8 cellular contexts compared by ENCODE assay signal in genomic region chr9:131656356-131657030, GRCh38.
DNase-seq lines count a peak whose midpoint lies in the region; ATAC-seq, FAIRE-seq and TF ChIP-seq lines count a peak whose summit lies in the region.

No MANE protein-coding gene starts in this region.

- H3K4me2 ChIP-seq in K562 (ENCODE audit: insufficient read depth, low read length): no peak overlapping the region

- H3K4me1 ChIP-seq in K562 (replicated peaks in 1 of 2; ENCODE audit: control insufficient read depth in 2 of 2, insufficient read depth in 2 of 2, low read length in 2 of 2) (peaks cover 0 to 5% of the 10 kb centered on the region in 2 experiments; a peak in 2 of 5 replicates), lung (ENCODE audit: control insufficient read depth in 2 of 2, insufficient read depth in 2 of 2, low read length in 2 of 2) (peaks cover 26 to 34% of the 10 kb centered on the region in 2 donors)

- peak; percentile 28 for TF ChIP-seq POLR2A in GM18526 (IDR thresholded peaks at IDR 0.05; ENCODE audit: extremely low read depth, insufficient read length)
- no peak for TF ChIP-seq POLR2A in K562 (conservative IDR thresholded peaks at IDR 0.05)

- H3K4me1 Mint-ChIP-seq in stimulated activated naive CD8-positive, alpha-beta T cell treated with anti-CD3 and anti-CD28 coated beads, Interleukin-15, amount 100 ng/mL, for 72 hours: peaks cover 90% of the 10 kb centered on the region

- H4K20me1 ChIP-seq in K562 (replicated peaks; ENCODE audit: control insufficient read depth, insufficient read depth, low read length): peaks cover 4% of the 10 kb centered on the region; the same call in 1 of the 2 replicates

- CTCF ChIA-PET in K562 (lab: Yijun Ruan, JAX; ENCODE audit: low intra/inter-chr PET ratio): no interaction called here

- no peaks in the 10 kb centered on the region for H3K27me3 ChIP-seq in K562 (ENCODE audit: control insufficient read depth in 2 of 2, insufficient read depth in 2 of 2, low read length in 2 of 2)
- H3K27me3 ChIP-seq in lung (ENCODE audit: control insufficient read depth, insufficient read depth): no peaks in the 10 kb centered on the region

- H3K9me1 ChIP-seq in K562 (ENCODE audit: control insufficient read depth, insufficient read depth, low read length): no peaks in the 10 kb centered on the region

- FAIRE-seq in K562 (lab: Jason Lieb, UNC): no peak

- in situ Hi-C loops in K562 (cut with MboI): no loop called here

- no peak overlapping the region for H3K9ac ChIP-seq in K562 (ENCODE audit: insufficient read depth in 1 of 2, low read depth in 2 of 2, low read length in 2 of 2)

- DNase-seq in T follicular helper cell (ENCODE audit: low read depth): peak; percentile 62
- no peak for DNase-seq in K562 (ENCODE audit: extremely low read depth in 1 of 4, low spot score in 3 of 4)
- peak; percentile 81 for DNase-seq in lung (ENCODE audit: low spot score)
- peak; percentile 43 to 71 for DNase-seq in stimulated activated naive CD8-positive, alpha-beta T cell treated with anti-CD3 and anti-CD28 coated beads, Interleukin-15, amount 100 ng/mL, for 72 hours
- DNase-seq in inferior parietal cortex (ENCODE audit: extremely low spot score): no peak
- no peak for DNase-seq in foreskin fibroblast

- H3K27ac ChIP-seq in K562 (ENCODE audit: extremely low read depth, low read depth, low read length) (no peak overlapping the region; the same call in 2 of the 3 replicates), lung (ENCODE audit: low read depth in 1 of 2, low read length in 1 of 2) (peak overlapping the region; percentile 66 to 90)

- no peak overlapping the region for H2AFZ ChIP-seq in K562 (ENCODE audit: low read depth, low read length)

- H3K79me2 ChIP-seq in K562 (ENCODE audit: control insufficient read depth, insufficient read depth, low read length): peaks cover 8% of the 10 kb centered on the region; the same call in 1 of the 3 replicates

- H3K4me3 ChIP-seq in K562: no peak overlapping the region
- no peak overlapping the region for H3K4me3 ChIP-seq in lung
- H3K4me3 ChIP-seq in foreskin fibroblast (ENCODE audit: low read depth in 1 of 2, low read length in 2 of 2): no peak overlapping the region

- intact Hi-C loops in K562 (cut with micrococcal nuclease): no loop called here

- no peaks in the 10 kb centered on the region for H3K9me3 ChIP-seq in K562 (replicated peaks; ENCODE audit: control insufficient read depth, insufficient read depth, low read depth, low read length)
- no peaks in the 10 kb centered on the region for H3K9me3 ChIP-seq in lung (ENCODE audit: control insufficient read depth in 2 of 2, insufficient read depth in 1 of 2, low read length in 1 of 2)

- no peaks in the 10 kb centered on the region for H3K27me3 Mint-ChIP-seq in stimulated activated naive CD8-positive, alpha-beta T cell treated with anti-CD3 and anti-CD28 coated beads, Interleukin-15, amount 100 ng/mL, for 72 hours

- POLR2A ChIA-PET in K562 (lab: Yijun Ruan, JAX): no interaction called here

- 54% methylated on average over 9 of the region's 9 CpGs for WGBS in K562 (ENCODE audit: insufficient coverage, low coverage, missing lambda C conversion rate)
- 21 to 44% methylated on average over 9 of the region's 9 CpGs for WGBS in lung, 2 donors

- no TSS peak for BruUV-seq in K562 (replicated peaks; lab: Mats Ljungman, UMichigan)

- H3K27ac Mint-ChIP-seq in stimulated activated naive CD8-positive, alpha-beta T cell treated with anti-CD3 and anti-CD28 coated beads, Interleukin-15, amount 100 ng/mL, for 72 hours: peak overlapping the region; percentile 65 to 72

- no peak for TF ChIP-seq EP300 in K562 (IDR thresholded peaks at IDR 0.05; ENCODE audit: low read length)

- peak; percentile 78 for ATAC-seq in HG02981 (IDR thresholded peaks at IDR 0.05; ENCODE audit: unreplicated experiment)
- ATAC-seq in K562: peak; percentile 47; the same call in 1 of the 3 replicates
- peak; percentile 64 for ATAC-seq in lung (ENCODE audit: insufficient read depth, low FRiP score)
- peak; percentile 88 for ATAC-seq in stimulated activated naive CD8-positive, alpha-beta T cell treated with anti-CD3 and anti-CD28 coated beads, Interleukin-15, amount 100 ng/mL, for 72 hours

- H3K9me3 Mint-ChIP-seq in stimulated activated naive CD8-positive, alpha-beta T cell treated with anti-CD3 and anti-CD28 coated beads, Interleukin-15, amount 100 ng/mL, for 72 hours: no peaks in the 10 kb centered on the region

- H3K4me3 Mint-ChIP-seq in stimulated activated naive CD8-positive, alpha-beta T cell treated with anti-CD3 and anti-CD28 coated beads, Interleukin-15, amount 100 ng/mL, for 72 hours: peak overlapping the region; percentile 52 to 66

- TF ChIP-seq CTCF in K562 (IDR thresholded peaks at IDR 0.05 in 2 of 3, conservative IDR thresholded peaks at IDR 0.05 in 1 of 3; ENCODE audit: insufficient read depth in 2 of 3, low read depth in 1 of 3, low read length in 3 of 3) (no peak), lung (IDR thresholded peaks at IDR 0.05; ENCODE audit: control extremely low read depth, extremely low read depth) (no peak), foreskin fibroblast (IDR thresholded peaks at IDR 0.05; ENCODE audit: low read depth, low read length) (no peak)

- TF ChIP-seq RAD21 in K562 (CRISPR knock-in tag; conservative IDR thresholded peaks at IDR 0.05 in 1 of 2, IDR thresholded peaks at IDR 0.05 in 1 of 2): no peak

- H3K36me3 ChIP-seq in K562 (ENCODE audit: control insufficient read depth, insufficient read depth, low read length): no peaks in the 10 kb centered on the region
- no peaks in the 10 kb centered on the region for H3K36me3 ChIP-seq in lung (ENCODE audit: control insufficient read depth in 2 of 2, insufficient read depth in 2 of 2, low read length in 2 of 2)

TF ChIP-seq in K562, 482 proteins besides CTCF, POLR2A, EP300 and RAD21 (continues in another document):
- TF ChIP-seq PBX2 (CRISPR knock-in tag; IDR thresholded peaks at IDR 0.05; ENCODE audit: low read depth) (no peak), PBX2 (tag; conservative IDR thresholded peaks at IDR 0.05; ENCODE audit: low read depth) (peak; percentile 55), FOXP1 (CRISPR knock-in tag; IDR thresholded peaks at IDR 0.05) (no peak), ZNF175 (CRISPR knock-in tag; IDR thresholded peaks at IDR 0.05; ENCODE audit: low read depth) (0 out of 2 replicates have a peak, but pooled peaks have one; percentile 32), MEIS2 (IDR thresholded peaks at IDR 0.05; ENCODE audit: partially characterized antibody) (peak; percentile 43), NFIX (CRISPR knock-in tag; IDR thresholded peaks at IDR 0.05; ENCODE audit: low read depth) (no peak), SRSF9 (IDR thresholded peaks at IDR 0.05; ENCODE audit: borderline replicate concordance, low read depth, low read length) (no peak), CAMTA2 (CRISPR knock-in tag; conservative IDR thresholded peaks at IDR 0.05) (no peak), GABPB1 (CRISPR knock-in tag; IDR thresholded peaks at IDR 0.05) (no peak; the same call in 1 of the 2 replicates), SPI1 (IDR thresholded peaks at IDR 0.05; ENCODE audit: borderline replicate concordance, low read depth, low read length) (peak; percentile 90)
- TF ChIP-seq, protein P1, sequence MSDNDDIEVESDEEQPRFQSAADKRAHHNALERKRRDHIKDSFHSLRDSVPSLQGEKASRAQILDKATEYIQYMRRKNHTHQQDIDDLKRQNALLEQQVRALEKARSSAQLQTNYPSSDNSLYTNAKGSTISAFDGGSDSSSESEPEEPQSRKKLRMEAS (CRISPR knock-in tag; IDR thresholded peaks at IDR 0.05): 0 out of 2 replicates have a peak, but pooled peaks have one; percentile 26
- TF ChIP-seq, protein P2, sequence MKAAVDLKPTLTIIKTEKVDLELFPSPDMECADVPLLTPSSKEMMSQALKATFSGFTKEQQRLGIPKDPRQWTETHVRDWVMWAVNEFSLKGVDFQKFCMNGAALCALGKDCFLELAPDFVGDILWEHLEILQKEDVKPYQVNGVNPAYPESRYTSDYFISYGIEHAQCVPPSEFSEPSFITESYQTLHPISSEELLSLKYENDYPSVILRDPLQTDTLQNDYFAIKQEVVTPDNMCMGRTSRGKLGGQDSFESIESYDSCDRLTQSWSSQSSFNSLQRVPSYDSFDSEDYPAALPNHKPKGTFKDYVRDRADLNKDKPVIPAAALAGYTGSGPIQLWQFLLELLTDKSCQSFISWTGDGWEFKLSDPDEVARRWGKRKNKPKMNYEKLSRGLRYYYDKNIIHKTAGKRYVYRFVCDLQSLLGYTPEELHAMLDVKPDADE (conservative IDR thresholded peaks at IDR 0.05; ENCODE audit: control insufficient read depth, low read depth, low read length): no peak
- TF ChIP-seq, protein P3, sequence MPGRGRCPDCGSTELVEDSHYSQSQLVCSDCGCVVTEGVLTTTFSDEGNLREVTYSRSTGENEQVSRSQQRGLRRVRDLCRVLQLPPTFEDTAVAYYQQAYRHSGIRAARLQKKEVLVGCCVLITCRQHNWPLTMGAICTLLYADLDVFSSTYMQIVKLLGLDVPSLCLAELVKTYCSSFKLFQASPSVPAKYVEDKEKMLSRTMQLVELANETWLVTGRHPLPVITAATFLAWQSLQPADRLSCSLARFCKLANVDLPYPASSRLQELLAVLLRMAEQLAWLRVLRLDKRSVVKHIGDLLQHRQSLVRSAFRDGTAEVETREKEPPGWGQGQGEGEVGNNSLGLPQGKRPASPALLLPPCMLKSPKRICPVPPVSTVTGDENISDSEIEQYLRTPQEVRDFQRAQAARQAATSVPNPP (IDR thresholded peaks at IDR 0.05; ENCODE audit: borderline replicate concordance, insufficient read depth, insufficient read length): no peak

Comparison
In these comparisons a context has a peak if more than half of its experiments do, and no peak if none do; other contexts are left out.
1. DNase-seq: peak in T follicular helper cell (single experiment), lung (single experiment) and stimulated activated naive CD8-positive, alpha-beta T cell treated with anti-CD3 and anti-CD28 coated beads, Interleukin-15, amount 100 ng/mL, for 72 hours (2 of 2); none in K562 (0 of 4), inferior parietal cortex (single experiment) and foreskin fibroblast (0 of 2).
2. Peak in every context shown above with its lines, with median percentiles within 50 percentile points of each other: ATAC-seq.